Comparison of ENCODE assay signal across 1 cellular context in the genomic region with DNA sequence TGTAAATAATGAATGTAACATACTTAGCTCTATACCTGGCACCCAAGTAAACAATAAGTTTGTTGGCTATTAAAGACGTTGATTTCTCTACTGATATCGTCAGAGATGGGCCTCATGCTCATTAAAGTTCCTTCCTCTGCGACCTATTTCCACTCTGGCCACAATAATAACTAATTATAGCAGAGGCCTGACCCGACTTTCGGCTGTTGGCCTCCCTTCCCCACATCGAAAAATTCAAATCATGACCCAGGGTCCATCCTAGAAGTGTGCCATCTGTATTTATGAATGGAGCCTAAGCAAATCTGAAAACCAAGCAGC.
TF ChIP-seq lines count a peak whose summit lies in the region.

No MANE protein-coding gene starts in this region.

TF ChIP-seq in K562, 482 proteins besides CTCF, POLR2A, EP300 and RAD21:
- 0 out of 2 replicates have a peak, but pooled peaks have one; percentile 82 for TF ChIP-seq THRAP3 (IDR thresholded peaks at IDR 0.05; ENCODE audit: borderline replicate concordance)
- no peak for TF ChIP-seq RHOXF2B (CRISPR knock-in tag; conservative IDR thresholded peaks at IDR 0.05)
- TF ChIP-seq ETV5 (CRISPR knock-in tag; IDR thresholded peaks at IDR 0.05; ENCODE audit: low read depth), result 0 out of 2 replicates have a peak, but pooled peaks have one; percentile 4
- TF ChIP-seq RBBP5 (IDR thresholded peaks at IDR 0.05; ENCODE audit: borderline replicate concordance, insufficient read depth, low read length, poor library complexity, severe bottlenecking), result no peak
- peak in 1 of 2 experiments; percentile 54 for TF ChIP-seq AFF1 (IDR thresholded peaks at IDR 0.05; ENCODE audit: low read depth in 1 of 2, partially characterized antibody in 2 of 2)
